31 cellular contexts compared by ENCODE assay signal in genomic region chr3:148707596-148708386, GRCh38. TPM values are rescaled to one million over a fixed set of nuclear protein-coding genes. Genes with fewer than 3 reads are reported as not detected.
DNase-seq lines count a peak whose midpoint lies in the region; ATAC-seq, FAIRE-seq and TF ChIP-seq lines count a peak whose summit lies in the region.
"Had no signal": no experiment of that assay in that cellular context is flagged by ENCODE, and none has a peak within 500 bp of the region (broad histone marks: within the 10 kb centered on the region; RNA-seq: fewer than 3 reads in every experiment).

No MANE protein-coding gene starts in this region.

- H2BK15ac ChIP-seq in H1 (ENCODE audit: low read length): no peak overlapping the region

- H3K4me3 Mint-ChIP-seq in natural killer cell treated with Interleukin-12 subunit alpha and Interleukin-12 subunit beta and Interleukin-15 and Interleukin-18, amount 100 ng/mL, for 72 hours: no peak overlapping the region
- H3K4me3 Mint-ChIP-seq: activated CD4-positive, alpha-beta T cell treated with anti-CD3 and anti-CD28 coated beads, Interleukin-2, amount 10 ng/mL, durations not matched to agents 24 days and 14 days; activated naive CD4-positive, alpha-beta T cell treated with anti-CD3 and anti-CD28 coated beads for 36 hours; CD8-positive, alpha-beta memory T cell; endodermal cell; IgD-negative memory B cell; nephron progenitor cell had no signal

- H3K4me2 ChIP-seq in H1 (ENCODE audit: insufficient read depth in 1 of 2, low read depth in 2 of 2, low read length in 2 of 2): no peak overlapping the region

- intact Hi-C loops in sigmoid colon (cut with DNase I): no loop called here

- no peak overlapping the region for H3K9ac ChIP-seq in H1 (replicated peaks in 1 of 4; ENCODE audit: extremely low read depth in 1 of 4, low read depth in 3 of 4, low read length in 3 of 4)

- H3K4me3 ChIP-seq in H1 (ENCODE audit: extremely low read depth in 1 of 4, insufficient read depth in 2 of 4, low read depth in 3 of 4, low read length in 4 of 4) (no peak overlapping the region), sigmoid colon (no peak overlapping the region)
- H3K4me3 ChIP-seq: cardiac muscle cell, esophagus muscularis mucosa, gastroesophageal sphincter, left ventricle myocardium inferior, stomach, tibial nerve had no signal

- 84% methylated on average over 5 of the region's 5 CpGs; no CpG with 5 or more reads in 1 of the 2 experiments for WGBS in H1 (ENCODE audit: extremely low coverage in 1 of 2, insufficient coverage in 1 of 2, insufficient read length in 1 of 2, insufficient replicate concordance in 2 of 2, low coverage in 1 of 2, low lambda C conversion rate in 2 of 2, missing lambda C conversion rate in 1 of 2), 2 experiments
- 67 to 81% methylated on average over 5 of the region's 5 CpGs for WGBS in sigmoid colon, 2 donors

- no peak overlapping the region for H2AK5ac ChIP-seq in H1 (ENCODE audit: low read depth, low read length)

- H3K23me2 ChIP-seq in H1 (ENCODE audit: low read depth, low read length): no peaks in the 10 kb centered on the region

- H3K79me1 ChIP-seq in H1 (ENCODE audit: low read depth, low read length): no peaks in the 10 kb centered on the region

- peak overlapping the region; percentile 89 for H2AFZ ChIP-seq in H1 (ENCODE audit: low read length)

- H3K27ac ChIP-seq in H1 (ENCODE audit: low read depth, low read length) (no peak overlapping the region), sigmoid colon (peak overlapping the region in 3 of 4 donors; percentile 68 to 77 (median 76))
- H3K27ac ChIP-seq: cardiac muscle cell, esophagus muscularis mucosa, gastroesophageal sphincter, left ventricle myocardium inferior, stomach, tibial nerve, VCaP had no signal

- POLR2A ChIA-PET in H1 (lab: Charles Lee; ENCODE audit: partially characterized antibody): no interaction called here

- H3K4ac ChIP-seq in H1 (replicated peaks; ENCODE audit: insufficient read length, low read depth, low read length): no peak overlapping the region

- H3K18ac ChIP-seq in H1 (ENCODE audit: extremely low read depth, low read length): no peak overlapping the region

- H3K56ac ChIP-seq in H1 (replicated peaks; ENCODE audit: insufficient read length, low read depth, low read length): no peak overlapping the region

- H3K27me3 ChIP-seq in H1 (replicated peaks in 1 of 4; ENCODE audit: control insufficient read depth in 3 of 4, extremely low read depth in 1 of 4, insufficient read depth in 3 of 4, low read length in 3 of 4): no peaks in the 10 kb centered on the region
- no peaks in the 10 kb centered on the region for H3K27me3 ChIP-seq in sigmoid colon
- H3K27me3 ChIP-seq: esophagus muscularis mucosa, gastroesophageal sphincter, stomach, tibial nerve had no signal

- H3K36me3 ChIP-seq in H1 (ENCODE audit: control insufficient read depth in 2 of 4, insufficient read depth in 4 of 4, low read length in 3 of 4): no peaks in the 10 kb centered on the region
- no peaks in the 10 kb centered on the region for H3K36me3 ChIP-seq in sigmoid colon
- H3K36me3 ChIP-seq: cardiac muscle cell, esophagus muscularis mucosa, gastroesophageal sphincter, left ventricle myocardium inferior, stomach, tibial nerve had no signal

- H3K27me3 Mint-ChIP-seq in natural killer cell treated with Interleukin-12 subunit alpha and Interleukin-12 subunit beta and Interleukin-15 and Interleukin-18, amount 100 ng/mL, for 72 hours: no peaks in the 10 kb centered on the region
- H3K27me3 Mint-ChIP-seq: activated CD4-positive, alpha-beta T cell treated with anti-CD3 and anti-CD28 coated beads, Interleukin-2, amount 10 ng/mL, durations not matched to agents 24 days and 14 days; CD8-positive, alpha-beta memory T cell; IgD-negative memory B cell had no signal

- H3K27ac Mint-ChIP-seq in natural killer cell treated with Interleukin-12 subunit alpha and Interleukin-12 subunit beta and Interleukin-15 and Interleukin-18, amount 100 ng/mL, for 72 hours: no peak overlapping the region
- H3K27ac Mint-ChIP-seq: activated CD4-positive, alpha-beta T cell treated with anti-CD3 and anti-CD28 coated beads, Interleukin-2, amount 10 ng/mL, durations not matched to agents 24 days and 14 days; activated naive CD4-positive, alpha-beta T cell treated with anti-CD3 and anti-CD28 coated beads for 36 hours; CD8-positive, alpha-beta memory T cell; endodermal cell; IgD-negative memory B cell; nephron progenitor cell had no signal

- H2BK20ac ChIP-seq in H1 (ENCODE audit: low read length): no peak overlapping the region

- H3K9me3 ChIP-seq in H1 (ENCODE audit: insufficient read depth in 2 of 2, low read depth in 1 of 2, low read length in 1 of 2) (no peaks in the 10 kb centered on the region), sigmoid colon (no peaks in the 10 kb centered on the region)
- H3K9me3 ChIP-seq: esophagus muscularis mucosa, gastroesophageal sphincter, left ventricle myocardium inferior, stomach, tibial nerve had no signal

- no peaks in the 10 kb centered on the region for H3K4me1 Mint-ChIP-seq in natural killer cell treated with Interleukin-12 subunit alpha and Interleukin-12 subunit beta and Interleukin-15 and Interleukin-18, amount 100 ng/mL, for 72 hours (ENCODE audit: low read depth in 2 of 2)
- H3K4me1 Mint-ChIP-seq: activated CD4-positive, alpha-beta T cell treated with anti-CD3 and anti-CD28 coated beads, Interleukin-2, amount 10 ng/mL, durations not matched to agents 24 days and 14 days; CD8-positive, alpha-beta memory T cell; endodermal cell; IgD-negative memory B cell had no signal

- H3K14ac ChIP-seq in H1 (ENCODE audit: insufficient read length): no peak overlapping the region

- no peak overlapping the region for H2BK120ac ChIP-seq in H1 (replicated peaks; ENCODE audit: low read depth, low read length)

- no peaks in the 10 kb centered on the region for H3K79me2 ChIP-seq in H1 (ENCODE audit: control insufficient read depth in 1 of 2, insufficient read depth in 2 of 2, low read length in 2 of 2)

- peak; percentile 37 for DNase-seq in EL
- DNase-seq in M059J (ENCODE audit: low read depth): peak; percentile 15
- no peak for DNase-seq in H1 (ENCODE audit: low read depth in 1 of 2, low spot score in 2 of 2)
- DNase-seq in sigmoid colon: no peak
- no peak for DNase-seq in dermis blood vessel endothelial cell
- DNase-seq in natural killer cell treated with Interleukin-12 subunit alpha and Interleukin-12 subunit beta and Interleukin-15 and Interleukin-18, amount 100 ng/mL, for 72 hours (ENCODE audit: low spot score): no peak
- no peak for DNase-seq in stimulated activated naive CD4-positive, alpha-beta T cell (lab: John Stamatoyannopoulos, UW)
- DNase-seq: activated CD4-positive, alpha-beta T cell treated with anti-CD3 and anti-CD28 coated beads, Interleukin-2, amount 10 ng/mL, durations not matched to agents 24 days and 14 days; activated naive CD4-positive, alpha-beta T cell treated with anti-CD3 and anti-CD28 coated beads for 36 hours; amygdala; CD8-positive, alpha-beta memory T cell; cortex of kidney; endodermal cell; hypothalamus; left ventricle myocardium inferior; midbrain; NCI-H1105 treated with DMSO at 0.1 percent for 48 hours; NCI-H2029 treated with DMSO at 0.1 percent for 48 hours; NCI-H345; nephron progenitor cell; posterior cingulate gyrus; stomach had no signal

- no peak for TF ChIP-seq EP300 in H1 (IDR thresholded peaks at IDR 0.05; ENCODE audit: borderline replicate concordance in 1 of 2, low read depth in 2 of 2, low read length in 2 of 2)
- TF ChIP-seq EP300 in sigmoid colon (IDR thresholded peaks at IDR 0.05): no peak

- TF ChIP-seq POLR2A in H1 (IDR thresholded peaks at IDR 0.05; ENCODE audit: control extremely low read depth in 1 of 2, low read depth in 2 of 2, low read length in 2 of 2) (no peak), sigmoid colon (IDR thresholded peaks at IDR 0.05) (no peak)

- FAIRE-seq in H1 (lab: Jason Lieb, UNC): no peak
- FAIRE-seq: H54 had no signal

- no peak overlapping the region for H2BK5ac ChIP-seq in H1 (ENCODE audit: low read depth, low read length)

- no peak overlapping the region for H3K23ac ChIP-seq in H1 (ENCODE audit: insufficient read length)

- H3K4me1 ChIP-seq in H1 (replicated peaks in 1 of 4; ENCODE audit: control insufficient read depth in 3 of 4, insufficient read depth in 4 of 4, low read length in 3 of 4) (peaks cover 0 to 5% (median 0%) of the 10 kb centered on the region in 4 experiments; a peak in 1 of 7 replicates), sigmoid colon (peaks cover 0 to 58% (median 45%) of the 10 kb centered on the region in 4 donors)
- H3K4me1 ChIP-seq: left ventricle myocardium inferior, tibial nerve had no signal

- H3K9me3 Mint-ChIP-seq in natural killer cell treated with Interleukin-12 subunit alpha and Interleukin-12 subunit beta and Interleukin-15 and Interleukin-18, amount 100 ng/mL, for 72 hours: no peaks in the 10 kb centered on the region
- H3K9me3 Mint-ChIP-seq: activated CD4-positive, alpha-beta T cell treated with anti-CD3 and anti-CD28 coated beads, Interleukin-2, amount 10 ng/mL, durations not matched to agents 24 days and 14 days; activated naive CD4-positive, alpha-beta T cell treated with anti-CD3 and anti-CD28 coated beads for 36 hours; CD8-positive, alpha-beta memory T cell; endodermal cell; nephron progenitor cell had no signal

- no peak overlapping the region for H4K5ac ChIP-seq in H1 (ENCODE audit: insufficient read length, low read depth, low read length)

- no peak overlapping the region for H4K8ac ChIP-seq in H1 (ENCODE audit: extremely low read depth, insufficient read depth, low read length)

- H4K91ac ChIP-seq in H1 (replicated peaks; ENCODE audit: insufficient read length, low read length): no peak overlapping the region

- no peak overlapping the region for H2BK12ac ChIP-seq in H1 (ENCODE audit: low read depth, low read length)

- TF ChIP-seq CTCF in H1 (IDR thresholded peaks at IDR 0.05; ENCODE audit: control extremely low read depth in 1 of 3, insufficient read depth in 1 of 3, low read depth in 1 of 3, low read length in 3 of 3) (no peak), sigmoid colon (IDR thresholded peaks at IDR 0.05) (no peak)

- no peaks in the 10 kb centered on the region for H3K36me3 Mint-ChIP-seq in natural killer cell treated with Interleukin-12 subunit alpha and Interleukin-12 subunit beta and Interleukin-15 and Interleukin-18, amount 100 ng/mL, for 72 hours
- H3K36me3 Mint-ChIP-seq: CD8-positive, alpha-beta memory T cell; IgD-negative memory B cell had no signal

- no peak for ATAC-seq in natural killer cell treated with Interleukin-12 subunit alpha and Interleukin-12 subunit beta and Interleukin-15 and Interleukin-18, amount 100 ng/mL, for 72 hours
- ATAC-seq: gastroesophageal sphincter had no signal

- TF ChIP-seq RAD21 in H1 (IDR thresholded peaks at IDR 0.05 in 1 of 2, conservative IDR thresholded peaks at IDR 0.05 in 1 of 2; ENCODE audit: low read depth in 2 of 2, low read length in 2 of 2): no peak

- no peaks in the 10 kb centered on the region for H4K20me1 ChIP-seq in H1 (replicated peaks in 1 of 2; ENCODE audit: control insufficient read depth in 1 of 2, insufficient read depth in 2 of 2, low read length in 2 of 2)

- CTCF ChIA-PET in H1 (lab: Charles Lee; ENCODE audit: partially characterized antibody): interaction anchor here (0.6 to 3.0 kb wide), 2 partner anchors 11 to 248 kb away, joined by 4 to 23 read pairs; no protein-coding TSS in a partner anchor

RNA-seq across cellular contexts. Expression of gene AGTR1, which starts 10.1 kb away (rescaled TPM):
- 0.39 TPM in 1 of 2 replicates, not detected in the other for total RNA-seq in M059J (2014; rRNA removed; shearing (Covaris generic))
- not detected in 2 replicates for total RNA-seq in H1 (2021; fragmentation: NEBNext Ultra II Directional; extraction: Animal tissue kit (Norgen Biotek cat#: 25700))
- 0.03 and 0.06 TPM in 2 replicates for polyA plus RNA-seq in H1 (2011; rRNA removed)
- 0.08 TPM for polyA plus RNA-seq in H1 (2011; cell fraction: cytosol; rRNA removed)
- polyA plus RNA-seq in H1 (2011; cell fraction: nucleus; rRNA removed): not detected
- polyA plus RNA-seq in H1 (2012, experiment 1 of 2): not detected in 4 replicates
- polyA plus RNA-seq in H1 (2012, experiment 2 of 2): not detected
- polyA plus RNA-seq in H1 (2013, experiment 1 of 2): 0.18 TPM
- 0.20 TPM for polyA plus RNA-seq in H1 (2013, experiment 2 of 2)
- polyA minus RNA-seq in H1 (2011; rRNA and poly(A)+ RNA removed): not detected in 2 replicates
- not detected for polyA minus RNA-seq in H1 (2011; cell fraction: cytosol; rRNA and poly(A)+ RNA removed)
- polyA minus RNA-seq in H1 (2011; cell fraction: nucleus; rRNA and poly(A)+ RNA removed): not detected
- 10 to 100 TPM; 38.4 to 77.8 (median 51.6) TPM for total RNA-seq in sigmoid colon
- 1 to 10 TPM in 2 of 3 donors, not detected in 1; 1.2 to 2.0 TPM for polyA plus RNA-seq in sigmoid colon
- total RNA-seq in dermis blood vessel endothelial cell: under 0.01 TPM in 1 of 2 replicates, not detected in the other
- not detected for total RNA-seq in natural killer cell treated with Interleukin-12 subunit alpha and Interleukin-12 subunit beta and Interleukin-15 and Interleukin-18, amount 100 ng/mL, for 72 hours
- total RNA-seq: activated CD4-positive, alpha-beta T cell treated with anti-CD3 and anti-CD28 coated beads, Interleukin-2, amount 10 ng/mL, durations not matched to agents 24 days and 14 days; activated naive CD4-positive, alpha-beta T cell treated with anti-CD3 and anti-CD28 coated beads for 36 hours; cardiac muscle cell; CD8-positive, alpha-beta memory T cell; MCF 10A; T-helper 2 cell treated with Interferon-gamma antibody and Interleukin-4, amounts not matched to agents 100 ng/mL and 5 ng/mL, for 36 hours had no signal
- polyA plus RNA-seq: cardiac muscle cell; CD8-positive, alpha-beta memory T cell; IgD-negative memory B cell had no signal

Comparison
In these comparisons a context has a peak if more than half of its experiments do, and no peak if none do; other contexts are left out.
1. DNase-seq: peak in EL (single experiment) and M059J (single experiment); none in H1 (0 of 2), sigmoid colon (single experiment), dermis blood vessel endothelial cell (single experiment), natural killer cell treated with Interleukin-12 subunit alpha and Interleukin-12 subunit beta and Interleukin-15 and Interleukin-18, amount 100 ng/mL, for 72 hours (single experiment) and stimulated activated naive CD4-positive, alpha-beta T cell (0 of 6).
2. RNA of gene AGTR1, which starts 10.1 kb away (total RNA-seq): 38.4 to 77.8 TPM in sigmoid colon; not detected in H1, 0.39 TPM in M059J, under 0.01 TPM in dermis blood vessel endothelial cell and not detected in natural killer cell treated with Interleukin-12 subunit alpha and Interleukin-12 subunit beta and Interleukin-15 and Interleukin-18, amount 100 ng/mL, for 72 hours; every median in the first group is over 10 times any median in the second.